Comparison of ENCODE assay signal across 23 cellular contexts in the genomic region with DNA sequence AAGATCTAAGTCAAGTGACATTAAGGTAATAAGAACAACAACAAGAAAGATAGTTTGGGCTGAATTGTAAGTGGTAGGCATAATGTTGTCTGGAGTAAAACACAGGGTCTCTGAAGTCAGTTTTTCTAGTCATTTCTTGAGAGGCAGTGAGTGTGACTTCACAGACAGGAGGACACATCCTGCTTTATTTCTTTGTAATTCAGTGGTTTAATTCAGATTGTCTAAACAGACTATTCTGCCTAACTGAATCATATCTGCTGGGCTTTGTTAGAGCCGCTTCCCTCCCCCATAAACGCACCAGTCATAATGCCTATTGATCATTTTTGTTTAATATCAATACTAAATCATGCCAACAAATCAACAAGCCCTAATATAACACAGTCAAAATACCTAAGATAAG. TPM values are rescaled to one million over a fixed set of nuclear protein-coding genes. Genes with fewer than 3 reads are reported as not detected.
A peak's percentile ranks its signal among the peaks of the same experiment; 100 is the strongest.
DNase-seq lines count a peak whose midpoint lies in the region; ATAC-seq and TF ChIP-seq lines count a peak whose summit lies in the region.
"Had no signal": no experiment of that assay in that cellular context is flagged by ENCODE, and none has a peak within 500 bp of the region (broad histone marks: within the 10 kb centered on the region; RNA-seq: fewer than 3 reads in every experiment).

No MANE protein-coding gene starts in this region.

- H3K27ac ChIP-seq in tibial nerve, result no peak overlapping the region
- H3K27ac ChIP-seq: BLaER1 had no signal

- WGBS in tibial nerve, 2 donors, result 93 to 94% methylated on average over 2 of the region's 2 CpGs

- H3K4me3 Mint-ChIP-seq in activated T-cell treated with anti-CD3 and anti-CD28 coated beads, Interleukin-2, amount 50 U/mL, for 72 hours, result no peak overlapping the region
- no peak overlapping the region for H3K4me3 Mint-ChIP-seq in nephron progenitor cell
- no peak overlapping the region for H3K4me3 Mint-ChIP-seq in stimulated activated effector memory CD8-positive, alpha-beta T cell treated with anti-CD3 and anti-CD28 coated beads, Interleukin-12 subunit alpha, Interleukin-12 subunit beta, amount 100 ng/mL, for 72 hours
- H3K4me3 Mint-ChIP-seq: CD14-positive monocyte; CD4-positive, alpha-beta memory T cell; CD4-positive, CD25-positive, alpha-beta regulatory T cell; CD8-positive, alpha-beta memory T cell had no signal

- no peaks in the 10 kb centered on the region for H3K9me3 ChIP-seq in tibial nerve
- H3K9me3 ChIP-seq: BE2C, BLaER1 had no signal

- peaks cover 0 to 6% (median 0%) of the 10 kb centered on the region in 4 donors for H3K4me1 ChIP-seq in tibial nerve
- H3K4me1 ChIP-seq: BE2C, BLaER1 had no signal

- no peak for DNase-seq in activated T-cell treated with anti-CD3 and anti-CD28 coated beads, Interleukin-2, amount 50 U/mL, for 72 hours
- no peak for DNase-seq in activated T-cell treated with anti-CD3 and anti-CD28 coated beads, Interleukin-2, amount 50 U/mL, for 1 hour
- DNase-seq in nephron progenitor cell (no peak), tibial nerve (ENCODE audit: low spot score in 2 of 2) (no peak)
- no peak for DNase-seq in stimulated activated effector memory CD8-positive, alpha-beta T cell treated with anti-CD3 and anti-CD28 coated beads, Interleukin-12 subunit alpha, Interleukin-12 subunit beta, amount 100 ng/mL, for 72 hours (ENCODE audit: low spot score in 2 of 2)
- DNase-seq: 8988T; ACHN; BE2C; C1 segment of cervical spinal cord; CD4-positive, alpha-beta memory T cell; CD4-positive, CD25-positive, alpha-beta regulatory T cell; CD8-positive, alpha-beta memory T cell; COR-L47; DMS 273 treated with DMSO at 0.1 percent for 48 hours; DMS153; DMS53; DMS79; DND-41; EL; GDM1 had no signal

- no peak for TF ChIP-seq CTCF in nephron progenitor cell (IDR thresholded peaks at IDR 0.05)
- no peak for TF ChIP-seq CTCF in tibial nerve (IDR thresholded peaks at IDR 0.05)

- TF ChIP-seq POLR2A in tibial nerve (IDR thresholded peaks at IDR 0.05), result no peak

- peak overlapping the region; percentile 61 for H3K27ac Mint-ChIP-seq in activated T-cell treated with anti-CD3 and anti-CD28 coated beads, Interleukin-2, amount 50 U/mL, for 72 hours
- H3K27ac Mint-ChIP-seq in nephron progenitor cell, result peak overlapping the region; percentile 19
- peak overlapping the region; percentile 21 for H3K27ac Mint-ChIP-seq in stimulated activated effector memory CD8-positive, alpha-beta T cell treated with anti-CD3 and anti-CD28 coated beads, Interleukin-12 subunit alpha, Interleukin-12 subunit beta, amount 100 ng/mL, for 72 hours
- H3K27ac Mint-ChIP-seq: CD14-positive monocyte; CD4-positive, alpha-beta memory T cell had no signal

- H3K27me3 Mint-ChIP-seq in activated T-cell treated with anti-CD3 and anti-CD28 coated beads, Interleukin-2, amount 50 U/mL, for 72 hours (ENCODE audit: low read depth), result no peaks in the 10 kb centered on the region
- no peaks in the 10 kb centered on the region for H3K27me3 Mint-ChIP-seq in nephron progenitor cell (ENCODE audit: low read depth, poor library complexity)
- H3K27me3 Mint-ChIP-seq: CD4-positive, alpha-beta memory T cell; CD4-positive, CD25-positive, alpha-beta regulatory T cell; CD8-positive, alpha-beta memory T cell had no signal

- H3K4me1 Mint-ChIP-seq in activated T-cell treated with anti-CD3 and anti-CD28 coated beads, Interleukin-2, amount 50 U/mL, for 72 hours (ENCODE audit: low read depth), result peaks cover 14% of the 10 kb centered on the region
- H3K4me1 Mint-ChIP-seq in nephron progenitor cell, result no peaks in the 10 kb centered on the region
- H3K4me1 Mint-ChIP-seq in stimulated activated effector memory CD8-positive, alpha-beta T cell treated with anti-CD3 and anti-CD28 coated beads, Interleukin-12 subunit alpha, Interleukin-12 subunit beta, amount 100 ng/mL, for 72 hours, result peaks cover 22% of the 10 kb centered on the region
- H3K4me1 Mint-ChIP-seq: CD14-positive monocyte had no signal

- no peak overlapping the region for H3K4me3 ChIP-seq in tibial nerve
- H3K4me3 ChIP-seq: BLaER1, GM12878 had no signal

- H3K9me3 Mint-ChIP-seq in activated T-cell treated with anti-CD3 and anti-CD28 coated beads, Interleukin-2, amount 50 U/mL, for 72 hours, result no peaks in the 10 kb centered on the region
- no peaks in the 10 kb centered on the region for H3K9me3 Mint-ChIP-seq in nephron progenitor cell
- H3K9me3 Mint-ChIP-seq in stimulated activated effector memory CD8-positive, alpha-beta T cell treated with anti-CD3 and anti-CD28 coated beads, Interleukin-12 subunit alpha, Interleukin-12 subunit beta, amount 100 ng/mL, for 72 hours, result no peaks in the 10 kb centered on the region
- H3K9me3 Mint-ChIP-seq: CD14-positive monocyte; CD4-positive, CD25-positive, alpha-beta regulatory T cell; CD8-positive, alpha-beta memory T cell had no signal

- ATAC-seq in activated T-cell treated with anti-CD3 and anti-CD28 coated beads, Interleukin-2, amount 50 U/mL, for 72 hours (replicated peaks in 1 of 2), result peak in 1 of 2 donors; percentile 28
- peak; percentile 61 for ATAC-seq in stimulated activated effector memory CD8-positive, alpha-beta T cell treated with anti-CD3 and anti-CD28 coated beads, Interleukin-12 subunit alpha, Interleukin-12 subunit beta, amount 100 ng/mL, for 72 hours
- ATAC-seq: GM12878 had no signal

- H3K36me3 Mint-ChIP-seq in activated T-cell treated with anti-CD3 and anti-CD28 coated beads, Interleukin-2, amount 50 U/mL, for 72 hours (ENCODE audit: insufficient read depth in 2 of 2), result peaks cover 6 to 20% of the 10 kb centered on the region in 2 donors
- peaks cover 36% of the 10 kb centered on the region for H3K36me3 Mint-ChIP-seq in nephron progenitor cell (ENCODE audit: low read depth)
- peaks cover 84% of the 10 kb centered on the region for H3K36me3 Mint-ChIP-seq in stimulated activated effector memory CD8-positive, alpha-beta T cell treated with anti-CD3 and anti-CD28 coated beads, Interleukin-12 subunit alpha, Interleukin-12 subunit beta, amount 100 ng/mL, for 72 hours

- H3K27me3 ChIP-seq in tibial nerve, result no peaks in the 10 kb centered on the region
- H3K27me3 ChIP-seq: BE2C, BLaER1 had no signal

- H3K36me3 ChIP-seq in tibial nerve, result peaks cover 0 to 37% (median 6%) of the 10 kb centered on the region in 3 donors

- TF ChIP-seq EP300 in tibial nerve (IDR thresholded peaks at IDR 0.05), result no peak

RNA-seq across cellular contexts. Expression of gene AGK, which starts 46.8 kb away (rescaled TPM):
- 10 to 100 TPM; 34.8 to 48.5 TPM for total RNA-seq in activated T-cell treated with anti-CD3 and anti-CD28 coated beads, Interleukin-2, amount 50 U/mL, for 72 hours
- total RNA-seq in tibial nerve, result 10 to 100 TPM; 16.4 to 45.9 (median 26.3) TPM
